11 cellular contexts compared by ENCODE assay signal in the genomic region with DNA sequence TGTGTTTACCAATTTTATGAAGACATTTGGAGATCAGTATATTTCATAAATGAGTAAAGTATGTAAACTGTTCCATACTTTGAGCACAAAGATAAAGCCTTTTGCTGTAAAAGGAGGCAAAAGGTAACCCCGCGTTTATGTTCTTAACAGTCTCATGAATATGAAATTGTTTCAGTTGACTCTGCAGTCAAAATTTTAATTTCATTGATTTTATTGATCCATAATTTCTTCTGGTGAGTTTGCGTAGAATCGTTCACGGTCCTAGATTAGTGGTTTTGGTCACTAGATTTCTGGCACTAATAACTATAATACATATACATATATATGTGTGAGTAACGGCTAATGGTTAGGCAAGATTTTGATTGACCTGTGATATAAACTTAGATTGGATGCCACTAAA. TPM values are rescaled to one million over a fixed set of nuclear protein-coding genes. Genes with fewer than 3 reads are reported as not detected.
DNase-seq lines count a peak whose midpoint lies in the region; ATAC-seq, FAIRE-seq and TF ChIP-seq lines count a peak whose summit lies in the region.
"Had no signal": no experiment of that assay in that cellular context is flagged by ENCODE, and none has a peak within 500 bp of the region (broad histone marks: within the 10 kb centered on the region; RNA-seq: fewer than 3 reads in every experiment).

No MANE protein-coding gene starts in this region.

- H3F3A ChIP-seq in PC-3 (ENCODE audit: low read length, unreplicated experiment) = no peaks in the 10 kb centered on the region

- 70% methylated on average over 2 of the region's 6 CpGs; no CpG with 5 or more reads in 1 of the 2 experiments for WGBS in endodermal cell (ENCODE audit: insufficient coverage in 1 of 2, insufficient read length in 1 of 2), 2 experiments
- 23 to 57% (median 35%) methylated on average over 6 of the region's 6 CpGs for WGBS in small intestine, 3 donors

- ATAC-seq in PC-3 (no peak), HG03097 (IDR thresholded peaks at IDR 0.05; ENCODE audit: low FRiP score, unreplicated experiment) (no peak)
- ATAC-seq: pancreas had no signal

- H3K9me3 Mint-ChIP-seq in endodermal cell = peaks cover 50% of the 10 kb centered on the region
- peaks cover 4% of the 10 kb centered on the region for H3K9me3 Mint-ChIP-seq in osteocyte (ENCODE audit: unreplicated experiment)

- H3K27ac Mint-ChIP-seq in endodermal cell (no peak overlapping the region), osteocyte (ENCODE audit: unreplicated experiment) (no peak overlapping the region)

- peak overlapping the region; percentile 94 for H3K4me2 ChIP-seq in PC-3 (ENCODE audit: low read length)

- CTCF ChIA-PET in PC-3 (lab: Charles Lee) = no interaction called here

- no peaks in the 10 kb centered on the region for H3K36me3 ChIP-seq in PC-3 (ENCODE audit: low read depth, low read length)
- no peaks in the 10 kb centered on the region for H3K36me3 ChIP-seq in endodermal cell (ENCODE audit: control insufficient read depth, insufficient read depth, low read length)
- no peaks in the 10 kb centered on the region for H3K36me3 ChIP-seq in small intestine (ENCODE audit: control insufficient read depth in 2 of 2, insufficient read depth in 2 of 2, low read length in 2 of 2)
- H3K36me3 ChIP-seq: pancreas, thyroid gland had no signal

- H3K27me3 Mint-ChIP-seq in endodermal cell (ENCODE audit: insufficient read depth) (no peaks in the 10 kb centered on the region), osteocyte (ENCODE audit: unreplicated experiment) (no peaks in the 10 kb centered on the region)

- H3K9me2 ChIP-seq in PC-3 (replicated peaks; ENCODE audit: low read length) = no peaks in the 10 kb centered on the region

- H3K4me1 Mint-ChIP-seq in endodermal cell (peaks cover 25% of the 10 kb centered on the region), osteocyte (ENCODE audit: unreplicated experiment) (peaks cover 43% of the 10 kb centered on the region)

- no peak for TF ChIP-seq CTCF in GM12865 (IDR thresholded peaks at IDR 0.05; ENCODE audit: insufficient read depth, low read depth, low read length, missing control alignments)
- TF ChIP-seq CTCF in PC-3 (conservative IDR thresholded peaks at IDR 0.05; ENCODE audit: low read depth, low read length) = no peak
- no peak for TF ChIP-seq CTCF in endodermal cell (conservative IDR thresholded peaks at IDR 0.05)
- TF ChIP-seq CTCF in osteocyte (IDR thresholded peaks at IDR 0.05) = no peak

- intact Hi-C loops in PC-3 (cut with micrococcal nuclease) = no loop called here

- no peak overlapping the region for H2AFZ ChIP-seq in PC-3 (ENCODE audit: low read length)

- H3K4me3 Mint-ChIP-seq in endodermal cell (peak overlapping the region; percentile 93), osteocyte (ENCODE audit: unreplicated experiment) (peak overlapping the region; percentile 92)

- no TSS peak for BruUV-seq in PC-3 (replicated peaks; lab: Mats Ljungman, UMichigan)

- H3K9me3 ChIP-seq in PC-3 (ENCODE audit: low read length) (no peaks in the 10 kb centered on the region), endodermal cell (ENCODE audit: control insufficient read depth, low read length) (no peaks in the 10 kb centered on the region), small intestine (ENCODE audit: control insufficient read depth, low read depth) (no peaks in the 10 kb centered on the region)
- H3K9me3 ChIP-seq: pancreas, thyroid gland had no signal

- H3K4me3 ChIP-seq in GM12865 (ENCODE audit: low read depth, low read length) (peak overlapping the region; percentile 85), PC-3 (ENCODE audit: low read length) (peak overlapping the region; percentile 96), endodermal cell (ENCODE audit: low read length) (peak overlapping the region; percentile 88), small intestine (ENCODE audit: low read depth in 1 of 2, low read length in 2 of 2) (peak overlapping the region in 1 of 2 donors; percentile 6)

- H3K9ac ChIP-seq in PC-3 (ENCODE audit: low read length) (peak overlapping the region; percentile 87), endodermal cell (ENCODE audit: extremely low read depth, low read length, poor library complexity, severe bottlenecking) (peak overlapping the region; percentile 77)

- peaks cover 66% of the 10 kb centered on the region for H3K79me2 ChIP-seq in PC-3 (ENCODE audit: low read length)

- no peak for FAIRE-seq in small intestine (lab: Jason Lieb, UNC)
- FAIRE-seq: pancreas had no signal

- POLR2A ChIA-PET in PC-3 (lab: Charles Lee; ENCODE audit: unreplicated experiment) = no interaction called here

- no peaks in the 10 kb centered on the region for H3K36me3 Mint-ChIP-seq in endodermal cell (ENCODE audit: low read depth)
- no peaks in the 10 kb centered on the region for H3K36me3 Mint-ChIP-seq in osteocyte (ENCODE audit: unreplicated experiment)

- no peaks in the 10 kb centered on the region for H3K27me3 ChIP-seq in PC-3 (ENCODE audit: low read length)
- H3K27me3 ChIP-seq in endodermal cell (ENCODE audit: control insufficient read depth, insufficient read depth, low read length, poor library complexity, severe bottlenecking) = no peaks in the 10 kb centered on the region
- H3K27me3 ChIP-seq in small intestine (ENCODE audit: control insufficient read depth in 2 of 2, insufficient read depth in 2 of 2, low read length in 2 of 2) = no peaks in the 10 kb centered on the region
- H3K27me3 ChIP-seq: pancreas, thyroid gland had no signal

- peaks cover 15% of the 10 kb centered on the region for H3K4me1 ChIP-seq in PC-3 (ENCODE audit: insufficient read depth, low read length)
- no peaks in the 10 kb centered on the region for H3K4me1 ChIP-seq in endodermal cell (ENCODE audit: control insufficient read depth, insufficient read depth, low read length)
- H3K4me1 ChIP-seq in small intestine (ENCODE audit: control insufficient read depth in 2 of 2, insufficient read depth in 1 of 2, low read depth in 1 of 2, low read length in 1 of 2) = peaks cover 0 to 7% of the 10 kb centered on the region in 2 donors

- peaks cover 17% of the 10 kb centered on the region for H4K20me1 ChIP-seq in PC-3 (ENCODE audit: low read length)

- H3K27ac ChIP-seq in PC-3 (ENCODE audit: low read length) = no peak overlapping the region
- H3K27ac ChIP-seq in endodermal cell (ENCODE audit: low read depth, low read length) = no peak overlapping the region
- no peak overlapping the region for H3K27ac ChIP-seq in small intestine (ENCODE audit: low read depth in 1 of 2, low read length in 1 of 2)

- no peak for DNase-seq in GM12865 (ENCODE audit: low read depth)
- DNase-seq in PC-3 = no peak
- DNase-seq in endodermal cell = no peak
- no peak for DNase-seq in osteocyte (ENCODE audit: extremely low spot score, unreplicated experiment)
- no peak for DNase-seq in nucleus accumbens (lab: John Stamatoyannopoulos, UW)
- no peak for DNase-seq in small intestine
- DNase-seq in SHP77 treated with DMSO at 0.1 percent for 48 hours (lab: John Stamatoyannopoulos, UW) = no peak
- DNase-seq: NCI-H1417 treated with DMSO at 0.1 percent for 48 hours, pancreas, thyroid gland had no signal

RNA-seq across cellular contexts. Expression of gene FMR1, which starts 1.9 kb away (rescaled TPM):
- 24.4 and 37.7 TPM in 2 replicates for total RNA-seq in PC-3 (2014; rRNA removed)
- 10 to 100 TPM; 55.4 to 59.1 TPM for total RNA-seq in endodermal cell
- 49.0 TPM for polyA plus RNA-seq in endodermal cell (2013, experiment 1 of 2)
- polyA plus RNA-seq in endodermal cell (2013, experiment 2 of 2) = 43.7 TPM
- 59.8 and 63.4 TPM in 2 replicates for total RNA-seq in osteocyte
- 10 to 100 TPM; 13.5 to 21.7 (median 14.8) TPM for polyA plus RNA-seq in small intestine
